10 cellular contexts compared by ENCODE assay signal in the genomic region with DNA sequence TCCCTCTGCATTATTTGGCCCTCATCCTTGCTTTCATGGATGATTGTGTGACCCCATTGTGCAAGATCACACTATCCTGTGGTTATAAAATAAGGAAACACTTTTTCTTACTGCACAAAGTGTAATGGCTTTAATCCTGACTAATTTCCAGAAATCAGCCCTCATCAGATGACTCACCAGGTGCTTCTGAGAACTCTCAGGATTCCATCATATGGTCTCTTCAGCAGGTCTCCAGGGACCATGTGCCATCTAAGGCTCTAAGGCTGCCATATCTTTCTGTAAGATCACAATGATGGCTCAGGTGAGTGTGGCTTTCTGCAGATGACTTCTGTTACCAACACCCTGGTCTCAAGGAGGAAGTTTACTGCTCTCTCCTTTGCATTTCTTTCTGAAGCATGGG. TPM values are rescaled to one million over a fixed set of nuclear protein-coding genes. Genes with fewer than 3 reads are reported as not detected.
DNase-seq lines count a peak whose midpoint lies in the region; ATAC-seq, FAIRE-seq and TF ChIP-seq lines count a peak whose summit lies in the region.
"Had no signal": no experiment of that assay in that cellular context is flagged by ENCODE, and none has a peak within 500 bp of the region (broad histone marks: within the 10 kb centered on the region; RNA-seq: fewer than 3 reads in every experiment).

No MANE protein-coding gene starts in this region.

- H2AFZ ChIP-seq in SK-N-SH (ENCODE audit: low read depth), result no peak overlapping the region

- H3K9me2 ChIP-seq in SK-N-SH, result no peaks in the 10 kb centered on the region

- H3K9me3 Mint-ChIP-seq in CD8-positive, alpha-beta T cell, result no peaks in the 10 kb centered on the region

- TF ChIP-seq CTCF in bronchial epithelial cell (IDR thresholded peaks at IDR 0.05; ENCODE audit: insufficient read depth, low read length, severe bottlenecking) (no peak), ascending aorta (IDR thresholded peaks at IDR 0.05) (no peak), SK-N-SH (IDR thresholded peaks at IDR 0.05) (no peak)
- no peak for TF ChIP-seq CTCF in CD8-positive, alpha-beta T cell (IDR thresholded peaks at IDR 0.05)

- H3K36me3 ChIP-seq in bronchial epithelial cell (ENCODE audit: control insufficient read depth, insufficient read depth, low read length), result no peaks in the 10 kb centered on the region
- H3K36me3 ChIP-seq in ascending aorta, result no peaks in the 10 kb centered on the region
- H3K36me3 ChIP-seq in CD8-positive, alpha-beta T cell (ENCODE audit: insufficient read depth, low read length), result no peaks in the 10 kb centered on the region
- no peaks in the 10 kb centered on the region for H3K36me3 ChIP-seq in SK-N-SH (replicated peaks in 1 of 2; ENCODE audit: control insufficient read depth in 1 of 2, insufficient read depth in 2 of 2, low read length in 1 of 2)

- CTCF ChIA-PET in CD8-positive, alpha-beta T cell (lab: Charles Lee), result no interaction called here
- CTCF ChIA-PET in SK-N-SH (lab: Yijun Ruan, JAX), result no interaction called here

- no peaks in the 10 kb centered on the region for H4K20me1 ChIP-seq in SK-N-SH (ENCODE audit: insufficient read depth)

- peak; percentile 70 for DNase-seq in bronchial epithelial cell (ENCODE audit: low read depth)
- DNase-seq in ascending aorta (ENCODE audit: low spot score in 2 of 2), result no peak
- DNase-seq in CD8-positive, alpha-beta T cell, result no peak
- DNase-seq in SK-N-SH, result no peak
- no peak for DNase-seq in NCI-H128 (lab: John Stamatoyannopoulos, UW; ENCODE audit: unreplicated experiment)
- DNase-seq: DMS79, SIG-M5 had no signal

- H3F3A ChIP-seq in SK-N-SH (replicated peaks; ENCODE audit: insufficient read depth), result no peaks in the 10 kb centered on the region

- no peak overlapping the region for H3K27ac ChIP-seq in ascending aorta
- H3K27ac ChIP-seq in CD8-positive, alpha-beta T cell (ENCODE audit: low read depth, low read length), result no peak overlapping the region
- no peak overlapping the region for H3K27ac ChIP-seq in SK-N-SH (ENCODE audit: low read depth in 2 of 2, low read length in 1 of 2)

- no peak overlapping the region for H3K27ac Mint-ChIP-seq in CD8-positive, alpha-beta T cell

- intact Hi-C loops in ascending aorta (cut with DNase I), result no loop called here
- intact Hi-C loops in CD8-positive, alpha-beta T cell (cut with DNase I, micrococcal nuclease), result no loop called here

- H3K79me2 ChIP-seq in SK-N-SH (ENCODE audit: insufficient read depth), result no peaks in the 10 kb centered on the region

- ATAC-seq in GM18511 (IDR thresholded peaks at IDR 0.05; ENCODE audit: unreplicated experiment) (peak; percentile 98), GM21447 (IDR thresholded peaks at IDR 0.05; ENCODE audit: unreplicated experiment) (peak; percentile 92), HG03196 (IDR thresholded peaks at IDR 0.05; ENCODE audit: unreplicated experiment) (peak; percentile 89)
- no peak for ATAC-seq in CD8-positive, alpha-beta T cell

- TF ChIP-seq EP300 in SK-N-SH (IDR thresholded peaks at IDR 0.05; ENCODE audit: borderline replicate concordance in 1 of 2, low read depth in 1 of 2, low read length in 1 of 2), result no peak

- TF ChIP-seq RAD21 in SK-N-SH (IDR thresholded peaks at IDR 0.05; ENCODE audit: low read length), result no peak

- no peaks in the 10 kb centered on the region for H3K4me1 Mint-ChIP-seq in CD8-positive, alpha-beta T cell (ENCODE audit: low read depth)

- POLR2A ChIA-PET in CD8-positive, alpha-beta T cell (lab: Charles Lee), result no interaction called here
- POLR2A ChIA-PET in SK-N-SH (lab: Yijun Ruan, JAX), result no interaction called here

- no peak overlapping the region for H3K4me3 Mint-ChIP-seq in CD8-positive, alpha-beta T cell

- H3K27me3 Mint-ChIP-seq in CD8-positive, alpha-beta T cell (ENCODE audit: low read depth), result peaks cover 2% of the 10 kb centered on the region

- no peak for FAIRE-seq in bronchial epithelial cell (lab: Jason Lieb, UNC)

- no peaks in the 10 kb centered on the region for H3K36me3 Mint-ChIP-seq in CD8-positive, alpha-beta T cell

- H3K4me1 ChIP-seq in ascending aorta, result no peaks in the 10 kb centered on the region
- no peaks in the 10 kb centered on the region for H3K4me1 ChIP-seq in CD8-positive, alpha-beta T cell (ENCODE audit: insufficient read depth, low read length)
- H3K4me1 ChIP-seq in SK-N-SH (ENCODE audit: control insufficient read depth in 1 of 2, insufficient read depth in 2 of 2, low read depth in 1 of 2, low read length in 1 of 2), result no peaks in the 10 kb centered on the region

- H3K4me2 ChIP-seq in SK-N-SH, result no peak overlapping the region

- H3K9me3 ChIP-seq in ascending aorta (no peaks in the 10 kb centered on the region), SK-N-SH (no peaks in the 10 kb centered on the region)
- H3K9me3 ChIP-seq in CD8-positive, alpha-beta T cell (ENCODE audit: low read length), result no peaks in the 10 kb centered on the region

- H3K27me3 ChIP-seq in bronchial epithelial cell (ENCODE audit: control insufficient read depth, insufficient read depth, low read length) (no peaks in the 10 kb centered on the region), ascending aorta (no peaks in the 10 kb centered on the region), SK-N-SH (ENCODE audit: insufficient read depth) (no peaks in the 10 kb centered on the region)
- H3K27me3 ChIP-seq in CD8-positive, alpha-beta T cell (ENCODE audit: insufficient read depth, low read length), result no peaks in the 10 kb centered on the region

- H3K9ac ChIP-seq in SK-N-SH, result no peak overlapping the region

- H3K4me3 ChIP-seq in bronchial epithelial cell (ENCODE audit: low read depth, low read length), result no peak overlapping the region
- H3K4me3 ChIP-seq in ascending aorta, result no peak overlapping the region
- no peak overlapping the region for H3K4me3 ChIP-seq in CD8-positive, alpha-beta T cell (ENCODE audit: low read depth, low read length)
- H3K4me3 ChIP-seq in SK-N-SH (ENCODE audit: low read depth in 2 of 2, low read length in 1 of 2), result no peak overlapping the region

TF ChIP-seq in SK-N-SH, 30 proteins besides CTCF, POLR2A, EP300 and RAD21:
- no peak for TF ChIP-seq FOXM1 (IDR thresholded peaks at IDR 0.05; ENCODE audit: low read depth)
- TF ChIP-seq, protein P1, sequence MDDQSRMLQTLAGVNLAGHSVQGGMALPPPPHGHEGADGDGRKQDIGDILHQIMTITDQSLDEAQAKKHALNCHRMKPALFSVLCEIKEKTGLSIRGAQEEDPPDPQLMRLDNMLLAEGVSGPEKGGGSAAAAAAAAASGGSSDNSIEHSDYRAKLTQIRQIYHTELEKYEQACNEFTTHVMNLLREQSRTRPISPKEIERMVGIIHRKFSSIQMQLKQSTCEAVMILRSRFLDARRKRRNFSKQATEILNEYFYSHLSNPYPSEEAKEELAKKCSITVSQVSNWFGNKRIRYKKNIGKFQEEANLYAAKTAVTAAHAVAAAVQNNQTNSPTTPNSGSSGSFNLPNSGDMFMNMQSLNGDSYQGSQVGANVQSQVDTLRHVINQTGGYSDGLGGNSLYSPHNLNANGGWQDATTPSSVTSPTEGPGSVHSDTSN (IDR thresholded peaks at IDR 0.05), result no peak
- no peak for TF ChIP-seq NRF1 (IDR thresholded peaks at IDR 0.05; ENCODE audit: low read depth, low read length)
- no peak for TF ChIP-seq CHD2 (IDR thresholded peaks at IDR 0.05; ENCODE audit: low read length, partially characterized antibody)
- TF ChIP-seq RCOR1 (IDR thresholded peaks at IDR 0.05; ENCODE audit: low read length), result no peak
- TF ChIP-seq POLR2AphosphoS5 (IDR thresholded peaks at IDR 0.05; ENCODE audit: low read depth, low read length), result no peak
- no peak for TF ChIP-seq NFIC (IDR thresholded peaks at IDR 0.05; ENCODE audit: borderline replicate concordance)
- TF ChIP-seq FOSL2 (IDR thresholded peaks at IDR 0.05; ENCODE audit: borderline replicate concordance, low read depth), result no peak
- TF ChIP-seq, protein P2, sequence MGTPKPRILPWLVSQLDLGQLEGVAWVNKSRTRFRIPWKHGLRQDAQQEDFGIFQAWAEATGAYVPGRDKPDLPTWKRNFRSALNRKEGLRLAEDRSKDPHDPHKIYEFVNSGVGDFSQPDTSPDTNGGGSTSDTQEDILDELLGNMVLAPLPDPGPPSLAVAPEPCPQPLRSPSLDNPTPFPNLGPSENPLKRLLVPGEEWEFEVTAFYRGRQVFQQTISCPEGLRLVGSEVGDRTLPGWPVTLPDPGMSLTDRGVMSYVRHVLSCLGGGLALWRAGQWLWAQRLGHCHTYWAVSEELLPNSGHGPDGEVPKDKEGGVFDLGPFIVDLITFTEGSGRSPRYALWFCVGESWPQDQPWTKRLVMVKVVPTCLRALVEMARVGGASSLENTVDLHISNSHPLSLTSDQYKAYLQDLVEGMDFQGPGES (IDR thresholded peaks at IDR 0.05; ENCODE audit: low read depth, low read length), result no peak
- TF ChIP-seq, protein P3, sequence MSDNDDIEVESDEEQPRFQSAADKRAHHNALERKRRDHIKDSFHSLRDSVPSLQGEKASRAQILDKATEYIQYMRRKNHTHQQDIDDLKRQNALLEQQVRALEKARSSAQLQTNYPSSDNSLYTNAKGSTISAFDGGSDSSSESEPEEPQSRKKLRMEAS (IDR thresholded peaks at IDR 0.05; ENCODE audit: low read depth), result no peak
- TF ChIP-seq EZH2phosphoT487 (IDR thresholded peaks at IDR 0.05; ENCODE audit: borderline replicate concordance, low read depth), result no peak
- TF ChIP-seq JUND (IDR thresholded peaks at IDR 0.05), result no peak
- no peak for TF ChIP-seq TCF12 (IDR thresholded peaks at IDR 0.05)
- no peak for TF ChIP-seq GABPA (IDR thresholded peaks at IDR 0.05; ENCODE audit: low read depth)
- TF ChIP-seq TAF1 (IDR thresholded peaks at IDR 0.05; ENCODE audit: borderline replicate concordance, low read depth, low read length), result no peak

RNA-seq across cellular contexts. Expression of a gene that starts 27.3 kb away (rescaled TPM):
- total RNA-seq in bronchial epithelial cell (23.7 and 41.5 TPM in 2 replicates), ascending aorta (11.8 TPM)
- total RNA-seq in CD8-positive, alpha-beta T cell, result 10 to 100 TPM; 12.3 to 15.9 TPM
- 1.8 and 2.5 TPM in 2 replicates for polyA plus RNA-seq in SK-N-SH (2012; rRNA removed)
- polyA plus RNA-seq in SK-N-SH (2012; cell fraction: cytosol; rRNA removed), result 2.5 TPM in 2 replicates
- 2.5 and 5.6 TPM in 2 replicates for polyA plus RNA-seq in SK-N-SH (2012; cell fraction: nucleus; rRNA removed)
